In the genomic region with DNA sequence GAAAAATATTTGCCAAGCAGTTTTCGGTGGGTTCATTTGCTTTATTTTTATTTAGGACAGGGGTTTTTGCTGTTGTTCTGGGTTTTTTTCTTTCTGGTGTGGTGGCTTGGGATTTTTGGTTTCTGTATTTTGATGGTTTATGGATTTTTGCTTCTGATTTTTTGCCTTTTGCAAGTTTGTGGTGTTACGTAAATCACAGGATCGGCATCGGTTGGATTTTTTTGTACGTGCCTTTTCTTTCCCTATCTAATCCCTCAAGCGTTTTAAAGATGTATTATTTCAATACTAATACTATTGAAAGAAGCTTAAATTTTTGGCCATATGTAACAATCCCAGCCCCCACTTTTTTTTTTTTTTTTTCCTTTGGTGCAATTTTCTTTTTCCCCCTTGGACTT, we compare ENCODE assay signal across 10 cellular contexts. TPM values are rescaled to one million over a fixed set of nuclear protein-coding genes. Genes with fewer than 3 reads are reported as not detected.
A peak's percentile ranks its signal among the peaks of the same experiment; 100 is the strongest.
DNase-seq lines count a peak whose midpoint lies in the region; ATAC-seq and TF ChIP-seq lines count a peak whose summit lies in the region.
"Had no signal": no experiment of that assay in that cellular context is flagged by ENCODE, and none has a peak within 500 bp of the region (broad histone marks: within the 10 kb centered on the region; RNA-seq: fewer than 3 reads in every experiment).

No MANE protein-coding gene starts in this region.

- no peaks in the 10 kb centered on the region for H3K36me3 ChIP-seq in thoracic aorta

- peaks cover 4% of the 10 kb centered on the region for H3K27me3 Mint-ChIP-seq in activated CD4-positive, alpha-beta T cell treated with anti-CD3 and anti-CD28 coated beads, Interleukin-2, amount 10 ng/mL, durations not matched to agents 7 days and 5 days
- no peaks in the 10 kb centered on the region for H3K27me3 Mint-ChIP-seq in activated naive CD8-positive, alpha-beta T cell treated with anti-CD3 and anti-CD28 coated beads, Interleukin-2, amount 50 U/mL, for 24 hours

- H3K9me3 ChIP-seq in thoracic aorta: no peaks in the 10 kb centered on the region

- peaks cover 10 to 33% of the 10 kb centered on the region in 2 donors for H3K4me1 ChIP-seq in thoracic aorta (ENCODE audit: control insufficient read depth in 1 of 2, low read depth in 2 of 2)

- no peaks in the 10 kb centered on the region for H3K27me3 ChIP-seq in layer of hippocampus (ENCODE audit: control insufficient read depth, insufficient read depth, low read length)
- no peaks in the 10 kb centered on the region for H3K27me3 ChIP-seq in thoracic aorta (replicated peaks; ENCODE audit: insufficient read depth)

- peak overlapping the region; percentile 97 for H3K4me3 Mint-ChIP-seq in activated CD4-positive, alpha-beta T cell treated with anti-CD3 and anti-CD28 coated beads, Interleukin-2, amount 10 ng/mL, durations not matched to agents 7 days and 5 days
- peak overlapping the region; percentile 95 for H3K4me3 Mint-ChIP-seq in activated naive CD8-positive, alpha-beta T cell treated with anti-CD3 and anti-CD28 coated beads, Interleukin-2, amount 50 U/mL, for 24 hours

- peaks cover 70% of the 10 kb centered on the region for H3K4me1 Mint-ChIP-seq in activated CD4-positive, alpha-beta T cell treated with anti-CD3 and anti-CD28 coated beads, Interleukin-2, amount 10 ng/mL, durations not matched to agents 7 days and 5 days
- peaks cover 80% of the 10 kb centered on the region for H3K4me1 Mint-ChIP-seq in activated naive CD8-positive, alpha-beta T cell treated with anti-CD3 and anti-CD28 coated beads, Interleukin-2, amount 50 U/mL, for 24 hours

- DNase-seq in activated CD4-positive, alpha-beta T cell treated with anti-CD3 and anti-CD28 coated beads, Interleukin-2, amount 10 ng/mL, durations not matched to agents 7 days and 5 days: peak; percentile 9
- no peak for DNase-seq in activated CD4-positive, alpha-beta T cell treated with anti-CD3 and anti-CD28 coated beads, Interleukin-2, amount 50 U/mL, for 1 hour
- DNase-seq in activated naive CD8-positive, alpha-beta T cell treated with anti-CD3 and anti-CD28 coated beads, Interleukin-2, amount 50 U/mL, for 24 hours: no peak
- DNase-seq in thoracic aorta (ENCODE audit: low spot score): no peak
- DNase-seq in NCI-H2171 treated with DMSO at 0.1 percent for 48 hours (lab: John Stamatoyannopoulos, UW): no peak
- no peak for DNase-seq in NCI-H1417 (lab: John Stamatoyannopoulos, UW)
- DNase-seq in NCI-H1436 (lab: John Stamatoyannopoulos, UW): no peak

- H3K27ac ChIP-seq in layer of hippocampus (ENCODE audit: low read depth, low read length) (peak overlapping the region; percentile 100), thoracic aorta (peak overlapping the region; percentile 98 to 100)

- H3K9me3 Mint-ChIP-seq in activated CD4-positive, alpha-beta T cell treated with anti-CD3 and anti-CD28 coated beads, Interleukin-2, amount 10 ng/mL, durations not matched to agents 7 days and 5 days: no peaks in the 10 kb centered on the region
- no peaks in the 10 kb centered on the region for H3K9me3 Mint-ChIP-seq in activated naive CD8-positive, alpha-beta T cell treated with anti-CD3 and anti-CD28 coated beads, Interleukin-2, amount 50 U/mL, for 24 hours

- H3K4me3 ChIP-seq in thoracic aorta: peak overlapping the region; percentile 92

- POLR2A ChIA-PET in activated CD4-positive, alpha-beta T cell treated with anti-CD3 and anti-CD28 coated beads, Interleukin-2, amount 10 ng/mL, durations not matched to agents 7 days and 5 days (lab: Charles Lee): interaction anchor here (0.6 to 1.1 kb wide), 5 partner anchors 9 to 332 kb away, joined by 3 to 8 read pairs (median 4); no protein-coding TSS in a partner anchor

- no peak for ATAC-seq in activated naive CD8-positive, alpha-beta T cell treated with anti-CD3 and anti-CD28 coated beads, Interleukin-2, amount 50 U/mL, for 24 hours
- ATAC-seq in thoracic aorta (ENCODE audit: insufficient number of reproducible peaks, low FRiP score, low read depth): no peak

- peaks cover 12% of the 10 kb centered on the region for H3K36me3 Mint-ChIP-seq in activated CD4-positive, alpha-beta T cell treated with anti-CD3 and anti-CD28 coated beads, Interleukin-2, amount 10 ng/mL, durations not matched to agents 7 days and 5 days (ENCODE audit: low read depth)
- H3K36me3 Mint-ChIP-seq in activated naive CD8-positive, alpha-beta T cell treated with anti-CD3 and anti-CD28 coated beads, Interleukin-2, amount 50 U/mL, for 24 hours (ENCODE audit: low read depth): peaks cover 5% of the 10 kb centered on the region

- CTCF ChIA-PET in activated CD4-positive, alpha-beta T cell treated with anti-CD3 and anti-CD28 coated beads, Interleukin-2, amount 10 ng/mL, durations not matched to agents 7 days and 5 days (lab: Charles Lee): interaction anchor here (0.6 to 5.3 kb wide), 17 partner anchors 11 to 1767 kb away, joined by 3 to 40 read pairs (median 3); no protein-coding TSS in a partner anchor

- H3K27ac Mint-ChIP-seq in activated CD4-positive, alpha-beta T cell treated with anti-CD3 and anti-CD28 coated beads, Interleukin-2, amount 10 ng/mL, durations not matched to agents 7 days and 5 days: peak overlapping the region; percentile 100
- H3K27ac Mint-ChIP-seq in activated naive CD8-positive, alpha-beta T cell treated with anti-CD3 and anti-CD28 coated beads, Interleukin-2, amount 50 U/mL, for 24 hours: peak overlapping the region; percentile 100

- TF ChIP-seq CTCF in thoracic aorta (IDR thresholded peaks at IDR 0.05): no peak

RNA-seq across cellular contexts. Expression of a gene that starts 0.8 kb away (rescaled TPM):
- 10 to 100 TPM; 12.0 to 12.7 TPM for total RNA-seq in activated CD4-positive, alpha-beta T cell treated with anti-CD3 and anti-CD28 coated beads, Interleukin-2, amount 10 ng/mL, durations not matched to agents 7 days and 5 days
- 100 to 1,000 TPM; 148 to 169 TPM for total RNA-seq in thoracic aorta

RNA-seq across cellular contexts. Expression of a gene that starts 43.7 kb away (rescaled TPM):
- not detected for total RNA-seq in activated CD4-positive, alpha-beta T cell treated with anti-CD3 and anti-CD28 coated beads, Interleukin-2, amount 10 ng/mL, durations not matched to agents 7 days and 5 days
- not detected for total RNA-seq in thoracic aorta
- total RNA-seq: myocyte, NCI-H460 had no signal

Comparison
In these comparisons a context has a peak if more than half of its experiments do, and no peak if none do; other contexts are left out.
1. RNA of a gene that starts 0.8 kb away (total RNA-seq): 148 to 169 TPM in thoracic aorta; 12.0 to 12.7 TPM in activated CD4-positive, alpha-beta T cell treated with anti-CD3 and anti-CD28 coated beads, Interleukin-2, amount 10 ng/mL, durations not matched to agents 7 days and 5 days; every median in the first group is over 10 times any median in the second.